ENCODE assay signal across 10 cellular contexts in the genomic region with DNA sequence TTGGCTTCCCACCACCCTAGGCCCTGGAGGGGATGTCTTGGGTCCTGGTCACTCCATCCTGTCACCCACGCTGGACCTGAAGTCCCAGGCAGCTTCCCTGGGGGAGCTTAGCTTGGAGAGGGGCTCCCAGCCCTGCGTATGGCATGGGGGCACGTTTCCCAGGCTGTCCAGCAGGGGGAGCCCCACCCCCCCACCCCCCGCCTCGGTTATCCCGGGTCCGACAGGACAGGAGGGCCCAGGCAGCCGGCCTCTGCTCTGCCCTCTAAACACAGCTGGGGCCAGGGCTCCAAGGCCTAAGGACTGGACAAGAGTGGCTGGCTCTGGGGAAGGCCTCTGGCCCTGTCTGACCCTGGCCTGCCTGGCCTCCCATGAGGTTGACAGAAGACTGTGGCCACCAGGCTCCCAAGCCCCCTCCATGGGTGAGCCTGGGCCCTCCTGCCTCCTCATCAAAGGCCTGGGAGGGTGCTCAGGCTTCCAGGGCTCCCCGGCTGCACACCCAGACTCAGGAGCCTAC.
DNase-seq lines count a peak whose midpoint lies in the region; ATAC-seq and TF ChIP-seq lines count a peak whose summit lies in the region.
"Had no signal": no experiment of that assay in that cellular context is flagged by ENCODE, and none has a peak within 500 bp of the region (broad histone marks: within the 10 kb centered on the region; RNA-seq: fewer than 3 reads in every experiment).

No MANE protein-coding gene starts in this region.

- DNase-seq in COLO668 (lab: John Stamatoyannopoulos, UW; ENCODE audit: unreplicated experiment): peak; percentile 5
- no peak for DNase-seq in HCT116 (ENCODE audit: low read depth, low spot score)
- DNase-seq in body of pancreas: no peak
- peak in 1 of 3 donors; percentile 18 for DNase-seq in mucosa of descending colon
- DNase-seq in tibial artery: no peak
- DNase-seq in occipital lobe (lab: John Stamatoyannopoulos, UW): no peak
- no peak for DNase-seq in DMS79 treated with DMSO at 0.1 percent for 48 hours (lab: John Stamatoyannopoulos, UW)
- DNase-seq: amniotic stem cell, midbrain had no signal

- TF ChIP-seq POLR2A in HCT116 (IDR thresholded peaks at IDR 0.05; ENCODE audit: borderline replicate concordance, extremely low read depth, insufficient read depth, insufficient read length) (no peak), body of pancreas (IDR thresholded peaks at IDR 0.05) (no peak)

- H3K9me3 ChIP-seq in HCT116 (ENCODE audit: control insufficient read depth in 1 of 2, insufficient read depth in 1 of 2, low read depth in 1 of 2, low read length in 2 of 2): no peaks in the 10 kb centered on the region
- no peaks in the 10 kb centered on the region for H3K9me3 ChIP-seq in body of pancreas
- no peaks in the 10 kb centered on the region for H3K9me3 ChIP-seq in mucosa of descending colon
- no peaks in the 10 kb centered on the region for H3K9me3 ChIP-seq in tibial artery

- H3K4me2 ChIP-seq in HCT116 (ENCODE audit: low read length): no peak overlapping the region; the same call in 1 of the 2 replicates

- RAD21 ChIA-PET in HCT116 (lab: Charles Lee; ENCODE audit: low non-redundant PET in 1 of 2, low total read pairs in 2 of 2, uncharacterized antibody in 2 of 2, unreplicated experiment in 2 of 2): no interaction called here

- intact Hi-C loops in HCT116 (cut with micrococcal nuclease) (no loop called here), body of pancreas (cut with DNase I) (no loop called here), mucosa of descending colon (cut with DNase I, micrococcal nuclease) (no loop called here), tibial artery (cut with DNase I; ENCODE audit: low total_unique reads) (no loop called here)

- no peaks in the 10 kb centered on the region for H3K9me2 ChIP-seq in HCT116 (ENCODE audit: insufficient read depth)

- 8 to 32% methylated on average over 2 to 6 of the region's 9 CpGs for WGBS in body of pancreas, 2 donors

- POLR2A ChIA-PET in HCT116 (lab: Charles Lee): no interaction called here

- no peaks in the 10 kb centered on the region for H3K79me2 ChIP-seq in HCT116 (ENCODE audit: insufficient read depth, low read length)

- H2AFZ ChIP-seq in HCT116 (ENCODE audit: low read depth, low read length, poor library complexity, severe bottlenecking): no peak overlapping the region

- CTCF ChIA-PET in HCT116 (lab: Charles Lee): interaction anchor here (0.9 to 1.9 kb wide), 6 partner anchors 9 to 485 kb away, joined by 3 to 8 read pairs (median 4); no protein-coding TSS in a partner anchor

- H3K27ac ChIP-seq in HCT116 (ENCODE audit: low read depth, low read length) (no peak overlapping the region), body of pancreas (no peak overlapping the region), tibial artery (no peak overlapping the region)

- H3K27me3 ChIP-seq in HCT116 (ENCODE audit: insufficient read depth, low read length): no peaks in the 10 kb centered on the region
- no peaks in the 10 kb centered on the region for H3K27me3 ChIP-seq in body of pancreas
- peaks cover 0 to 31% of the 10 kb centered on the region in 2 donors for H3K27me3 ChIP-seq in tibial artery

- H3K4me1 ChIP-seq in HCT116 (ENCODE audit: control insufficient read depth in 1 of 2, insufficient read depth in 2 of 2, low read length in 2 of 2): no peaks in the 10 kb centered on the region; a peak in 1 of 4 replicates
- no peaks in the 10 kb centered on the region for H3K4me1 ChIP-seq in body of pancreas
- no peaks in the 10 kb centered on the region for H3K4me1 ChIP-seq in mucosa of descending colon (ENCODE audit: low read depth)
- peaks cover 0 to 18% (median 9%) of the 10 kb centered on the region in 4 donors for H3K4me1 ChIP-seq in tibial artery

- ATAC-seq in HCT116 (peak; percentile 85), body of pancreas (no peak), mucosa of descending colon (no peak), GM18907 (IDR thresholded peaks at IDR 0.05; ENCODE audit: unreplicated experiment) (no peak)

- no peaks in the 10 kb centered on the region for H3K36me3 ChIP-seq in HCT116 (ENCODE audit: control insufficient read depth in 1 of 2, insufficient read depth in 2 of 2, low read length in 2 of 2)
- no peaks in the 10 kb centered on the region for H3K36me3 ChIP-seq in body of pancreas (replicated peaks in 1 of 2; ENCODE audit: insufficient read depth in 1 of 2, low read depth in 2 of 2)
- no peaks in the 10 kb centered on the region for H3K36me3 ChIP-seq in mucosa of descending colon (ENCODE audit: low read depth)
- no peaks in the 10 kb centered on the region for H3K36me3 ChIP-seq in tibial artery

- TF ChIP-seq CTCF in HCT116 (IDR thresholded peaks at IDR 0.05 in 2 of 3, conservative IDR thresholded peaks at IDR 0.05 in 1 of 3; ENCODE audit: borderline replicate concordance in 1 of 3, insufficient read depth in 1 of 3, low read depth in 2 of 3, low read length in 2 of 3) (peak in 2 of 3 experiments; percentile 34 to 53; a peak in 4 of 6 replicates), body of pancreas (IDR thresholded peaks at IDR 0.05) (peak in 4 of 7 experiments; percentile 19 to 38 (median 22)), mucosa of descending colon (IDR thresholded peaks at IDR 0.05) (peak; percentile 56), tibial artery (IDR thresholded peaks at IDR 0.05) (peak in 1 of 2 experiments; percentile 51)

- no TSS peak for BruUV-seq in HCT116 (replicated peaks; lab: Mats Ljungman, UMichigan)

- H3K9ac ChIP-seq in HCT116 (ENCODE audit: low read length): no peak overlapping the region

- TF ChIP-seq RAD21 in HCT116 (IDR thresholded peaks at IDR 0.05; ENCODE audit: low read depth): no peak

- no peaks in the 10 kb centered on the region for H4K20me1 ChIP-seq in HCT116 (ENCODE audit: insufficient read depth)

- H3K4me3 ChIP-seq in HCT116 (replicated peaks in 1 of 2; ENCODE audit: low read depth in 1 of 2, low read length in 2 of 2) (no peak overlapping the region), body of pancreas (no peak overlapping the region), mucosa of descending colon (no peak overlapping the region), tibial artery (no peak overlapping the region)

TF ChIP-seq in HCT116, 20 proteins besides CTCF, POLR2A, EP300 and RAD21:
- no peak for TF ChIP-seq ZNF274 (IDR thresholded peaks at IDR 0.05; ENCODE audit: low read depth, low read length)
- TF ChIP-seq POLR2AphosphoS5 (IDR thresholded peaks at IDR 0.05; ENCODE audit: low read depth, low read length): no peak
- no peak for TF ChIP-seq YY1 (IDR thresholded peaks at IDR 0.05; ENCODE audit: extremely low read depth, insufficient replicate concordance, low read depth, low read length)
- TF ChIP-seq EZH2phosphoT487 (IDR thresholded peaks at IDR 0.05; ENCODE audit: borderline replicate concordance): no peak
- no peak for TF ChIP-seq SP1 (IDR thresholded peaks at IDR 0.05; ENCODE audit: low read depth)
- TF ChIP-seq FOSL1 (IDR thresholded peaks at IDR 0.05; ENCODE audit: low read depth): no peak
- TF ChIP-seq JUND (IDR thresholded peaks at IDR 0.05): no peak
- TF ChIP-seq ELF1 (IDR thresholded peaks at IDR 0.05; ENCODE audit: borderline replicate concordance, low read depth): no peak
- TF ChIP-seq, protein P1, sequence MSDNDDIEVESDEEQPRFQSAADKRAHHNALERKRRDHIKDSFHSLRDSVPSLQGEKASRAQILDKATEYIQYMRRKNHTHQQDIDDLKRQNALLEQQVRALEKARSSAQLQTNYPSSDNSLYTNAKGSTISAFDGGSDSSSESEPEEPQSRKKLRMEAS (IDR thresholded peaks at IDR 0.05): no peak
- no peak for TF ChIP-seq CBX3 (IDR thresholded peaks at IDR 0.05; ENCODE audit: low read depth)
- TF ChIP-seq SRF (IDR thresholded peaks at IDR 0.05; ENCODE audit: low read depth): no peak
- TF ChIP-seq EZH2 (IDR thresholded peaks at IDR 0.05): no peak
- no peak for TF ChIP-seq ZFX (IDR thresholded peaks at IDR 0.05)
- no peak for TF ChIP-seq TCF7L2 (IDR thresholded peaks at IDR 0.05; ENCODE audit: borderline replicate concordance, extremely low read depth, insufficient read depth, insufficient read length)
TF ChIP-seq in HCT116: peak in this region for 0.
